In genomic region chrX:115892787-115893671, GRCh38 we compare ENCODE assay signal across 9 cellular contexts.
DNase-seq lines count a peak whose midpoint lies in the region; FAIRE-seq and TF ChIP-seq lines count a peak whose summit lies in the region.
"Had no signal": no experiment of that assay in that cellular context is flagged by ENCODE, and none has a peak within 500 bp of the region (broad histone marks: within the 10 kb centered on the region; RNA-seq: fewer than 3 reads in every experiment).

No MANE protein-coding gene starts in this region.

- dilution Hi-C loops in keratinocyte (cut with MboI; ENCODE audit: extremely low pct_ligation_motif_present, low sequenced_read_pairs): no loop called here

- no peak overlapping the region for H2BK120ac ChIP-seq in H9 (ENCODE audit: low read depth, low read length, poor library complexity, severe bottlenecking)

- H3K4me3 Mint-ChIP-seq in H9 (peak overlapping the region in 1 of 2 experiments; percentile 27; a peak in 2 of 5 replicates), type B pancreatic cell (no peak overlapping the region)

- H3K4me1 Mint-ChIP-seq in H9: peaks cover 43 to 51% of the 10 kb centered on the region in 2 experiments
- H3K4me1 Mint-ChIP-seq in type B pancreatic cell (ENCODE audit: unreplicated experiment): no peaks in the 10 kb centered on the region

- no peak overlapping the region for H3T11ph ChIP-seq in H9 (ENCODE audit: low read length)

- peak overlapping the region in 1 of 3 experiments; percentile 36 for H3K4me3 ChIP-seq in keratinocyte (ENCODE audit: control insufficient read depth in 2 of 3, extremely low read depth in 1 of 3, insufficient read depth in 2 of 3, low read depth in 1 of 3, low read length in 3 of 3)

- H3K27me3 ChIP-seq in H9 (ENCODE audit: insufficient read depth, low read length): no peaks in the 10 kb centered on the region
- H3K27me3 ChIP-seq in keratinocyte (ENCODE audit: control insufficient read depth, extremely low read depth, insufficient read depth, low read length): no peaks in the 10 kb centered on the region

- H3K27ac Mint-ChIP-seq in H9 (peak overlapping the region in 2 of 3 experiments; percentile 76 to 95; a peak in 6 of 7 replicates), type B pancreatic cell (no peak overlapping the region)

- peaks cover 0 to 5% of the 10 kb centered on the region in 2 experiments; a peak in 2 of 5 replicates for H3K9me3 Mint-ChIP-seq in H9
- peaks cover 12% of the 10 kb centered on the region for H3K9me3 Mint-ChIP-seq in type B pancreatic cell

- peaks cover 15% of the 10 kb centered on the region for H3K79me1 ChIP-seq in H9 (ENCODE audit: insufficient read depth, low read depth, low read length, poor library complexity, severe bottlenecking)

- H3K56ac ChIP-seq in H9 (ENCODE audit: insufficient read length, low read depth, low read length): no peak overlapping the region

- no peak overlapping the region for H3K14ac ChIP-seq in H9 (ENCODE audit: insufficient read depth, low read length)

- in situ Hi-C loops in GM13977 (cut with MboI; ENCODE audit: low pct_unique_long_range_greater_than_20kb, low sequenced_read_pairs, unreplicated experiment): no loop called here

- peaks cover 3% of the 10 kb centered on the region for H4K20me1 ChIP-seq in H9 (ENCODE audit: control insufficient read depth, insufficient read depth, insufficient read length)
- H4K20me1 ChIP-seq in keratinocyte (ENCODE audit: control insufficient read depth, extremely low read depth, insufficient read depth, low read length): no peaks in the 10 kb centered on the region

- H4K8ac ChIP-seq in H9 (replicated peaks; ENCODE audit: insufficient read length, low read depth, low read length): no peak overlapping the region

- no peak overlapping the region for H2BK15ac ChIP-seq in H9 (ENCODE audit: low read depth, low read length)

- H3K79me2 ChIP-seq in H9 (ENCODE audit: insufficient read depth, low read length) (peaks cover 1% of the 10 kb centered on the region; the same call in 1 of the 2 replicates), keratinocyte (ENCODE audit: control insufficient read depth, insufficient read depth, low read length) (no peaks in the 10 kb centered on the region)
- H3K79me2 ChIP-seq: parathyroid adenoma had no signal

- H3K9ac ChIP-seq in H9 (ENCODE audit: extremely low read depth, insufficient read length, low read length) (no peak overlapping the region), keratinocyte (ENCODE audit: control insufficient read depth, extremely low read depth, insufficient read depth, low read length) (no peak overlapping the region)
- H3K9ac ChIP-seq: parathyroid adenoma had no signal

- H2BK12ac ChIP-seq in H9 (ENCODE audit: insufficient read length, low read depth, low read length): no peak overlapping the region

- H3K4me2 ChIP-seq in H9 (ENCODE audit: insufficient read depth, insufficient read length, low read length) (no peak overlapping the region), keratinocyte (ENCODE audit: control insufficient read depth, extremely low read depth, insufficient read depth, low read depth, low read length) (peak overlapping the region; percentile 34)

- no peak overlapping the region for H4K91ac ChIP-seq in H9 (ENCODE audit: insufficient read length, low read depth, low read length)

- H3K27me3 Mint-ChIP-seq in H9 (ENCODE audit: low read depth) (peaks cover 3% of the 10 kb centered on the region), type B pancreatic cell (no peaks in the 10 kb centered on the region)

- H2AK5ac ChIP-seq in H9 (ENCODE audit: insufficient read length, low read length): no peak overlapping the region

- H2BK20ac ChIP-seq in H9 (ENCODE audit: low read depth, low read length, poor library complexity, severe bottlenecking): no peak overlapping the region

- H2AFZ ChIP-seq in H9 (ENCODE audit: low read length) (no peak overlapping the region), keratinocyte (ENCODE audit: control insufficient read depth, low read length) (peak overlapping the region; percentile 44)
- H2AFZ ChIP-seq: parathyroid adenoma had no signal

- H3K23me2 ChIP-seq in H9 (ENCODE audit: insufficient read length, low read depth, low read length, poor library complexity, severe bottlenecking): no peaks in the 10 kb centered on the region

- no peak overlapping the region for H4K5ac ChIP-seq in H9 (ENCODE audit: insufficient read length, low read depth, low read length)

- H3K9me3 ChIP-seq in H9 (ENCODE audit: control insufficient read depth, low read depth, low read length) (no peaks in the 10 kb centered on the region), keratinocyte (ENCODE audit: control insufficient read depth, low read depth, low read length) (no peaks in the 10 kb centered on the region)

- H3K9me1 ChIP-seq in keratinocyte (ENCODE audit: control insufficient read depth, extremely low read depth, insufficient read depth, low read length): no peaks in the 10 kb centered on the region

- no peak overlapping the region for H3K23ac ChIP-seq in H9 (ENCODE audit: insufficient read length, low read depth, low read length)

- H3K36me3 Mint-ChIP-seq in H9 (ENCODE audit: insufficient read depth in 1 of 3, low read depth in 3 of 3) (peaks cover 42 to 71% (median 69%) of the 10 kb centered on the region in 3 experiments), type B pancreatic cell (peaks cover 41% of the 10 kb centered on the region)

- H3K18ac ChIP-seq in H9 (ENCODE audit: insufficient read length, low read depth, low read length): no peak overlapping the region

- no CpG with 5 or more reads among the region's 13 CpGs for WGBS in H9 (ENCODE audit: extremely low coverage, insufficient read length, low lambda C conversion rate)

- FAIRE-seq in keratinocyte (lab: Jason Lieb, UNC): no peak

- no peak overlapping the region for H3K4ac ChIP-seq in H9 (ENCODE audit: low read depth, low read length)

- H3K4me1 ChIP-seq in H9 (ENCODE audit: insufficient read depth, low read length): peaks cover 4% of the 10 kb centered on the region; the same call in 1 of the 2 replicates
- H3K4me1 ChIP-seq in keratinocyte (ENCODE audit: control insufficient read depth, extremely low read depth, insufficient read depth, low read length): peaks cover 3% of the 10 kb centered on the region
- H3K4me1 ChIP-seq: parathyroid adenoma had no signal

- H2BK5ac ChIP-seq in H9 (ENCODE audit: insufficient read length, low read length): no peak overlapping the region

- no peak for TF ChIP-seq POLR2A in erythroblast (IDR thresholded peaks at IDR 0.05; ENCODE audit: low read length)

- H3K27ac ChIP-seq in H9 (ENCODE audit: insufficient read length, low read depth, low read length) (no peak overlapping the region), keratinocyte (ENCODE audit: control insufficient read depth, insufficient read depth, low read length) (no peak overlapping the region)
- H3K27ac ChIP-seq: parathyroid adenoma had no signal

- peaks cover 1 to 3% of the 10 kb centered on the region in 2 experiments for H3K36me3 ChIP-seq in keratinocyte (ENCODE audit: control insufficient read depth in 2 of 2, extremely low read depth in 1 of 2, insufficient read depth in 2 of 2, low read length in 2 of 2)

- peak; percentile 64 for TF ChIP-seq CTCF in GM13977 (IDR thresholded peaks at IDR 0.05; ENCODE audit: extremely low read depth, insufficient read depth, missing control alignments)
- peak; percentile 55 for TF ChIP-seq CTCF in H9 (conservative IDR thresholded peaks at IDR 0.05)
- TF ChIP-seq CTCF in keratinocyte (optimal IDR thresholded peaks at IDR 0.05 in 1 of 3, IDR thresholded peaks at IDR 0.05 in 1 of 3, conservative IDR thresholded peaks at IDR 0.05 in 1 of 3; ENCODE audit: extremely low read depth in 1 of 3, insufficient read depth in 2 of 3, low read length in 3 of 3): peak in 2 of 3 experiments; percentile 37 to 47
- TF ChIP-seq CTCF in type B pancreatic cell (conservative IDR thresholded peaks at IDR 0.05): no peak

- peak; percentile 54 for DNase-seq in GM13977 (ENCODE audit: low spot score)
- peak; percentile 68 for DNase-seq in H9
- peak; percentile 84 for DNase-seq in NCI-H1092 treated with DMSO at 0.1 percent for 48 hours (lab: John Stamatoyannopoulos, UW)
- DNase-seq in amygdala (lab: John Stamatoyannopoulos, UW): peak in 48 of 56 donors; percentile 0 to 92 (median 46)
- DNase-seq in keratinocyte (ENCODE audit: low read depth, low spot score): no peak
- peak; percentile 60 for DNase-seq in type B pancreatic cell (ENCODE audit: extremely low spot score, unreplicated experiment)
- DNase-seq in erythroblast (lab: John Stamatoyannopoulos, UW): no peak
- DNase-seq in activated naive CD4-positive, alpha-beta T cell treated with Interleukin-2 at 50 U/mL for 16 hours: no peak

Comparison
In these comparisons a context has a peak if more than half of its experiments do, and no peak if none do; other contexts are left out.
1. DNase-seq: peak in GM13977 (single experiment), H9 (single experiment), NCI-H1092 treated with DMSO at 0.1 percent for 48 hours (single experiment), amygdala (48 of 56) and type B pancreatic cell (single experiment); none in keratinocyte (single experiment), erythroblast (0 of 2) and activated naive CD4-positive, alpha-beta T cell treated with Interleukin-2 at 50 U/mL for 16 hours (single experiment).